9 cellular contexts compared by ENCODE assay signal in genomic region chr14:93086441-93087055, GRCh38. TPM values are rescaled to one million over a fixed set of nuclear protein-coding genes. Genes with fewer than 3 reads are reported as not detected.
DNase-seq lines count a peak whose midpoint lies in the region; TF ChIP-seq lines count a peak whose summit lies in the region.
"Had no signal": no experiment of that assay in that cellular context is flagged by ENCODE, and none has a peak within 500 bp of the region (broad histone marks: within the 10 kb centered on the region; RNA-seq: fewer than 3 reads in every experiment).

No MANE protein-coding gene starts in this region.

- H2BK5ac ChIP-seq in H9 (ENCODE audit: insufficient read length, low read length), result no peak overlapping the region

- H2BK15ac ChIP-seq in H9 (ENCODE audit: low read depth, low read length), result no peak overlapping the region

- H3K79me2 ChIP-seq in H9 (ENCODE audit: insufficient read depth, low read length), result peaks cover 18% of the 10 kb centered on the region

- H3K79me1 ChIP-seq in H9 (ENCODE audit: insufficient read depth, low read depth, low read length, poor library complexity, severe bottlenecking), result peaks cover 7% of the 10 kb centered on the region

- no peak overlapping the region for H3K18ac ChIP-seq in H9 (ENCODE audit: insufficient read length, low read depth, low read length)

- no peak overlapping the region for H3K27ac ChIP-seq in H9 (ENCODE audit: insufficient read length, low read depth, low read length)
- H3K27ac ChIP-seq: upper lobe of left lung had no signal

- no peak overlapping the region for H2BK12ac ChIP-seq in H9 (ENCODE audit: insufficient read length, low read depth, low read length)

- H3K27me3 ChIP-seq in H9 (ENCODE audit: insufficient read depth, low read length), result no peaks in the 10 kb centered on the region
- H3K27me3 ChIP-seq: upper lobe of left lung had no signal

- peaks cover 2 to 5% of the 10 kb centered on the region in 2 experiments; a peak in 3 of 5 replicates for H3K9me3 Mint-ChIP-seq in H9

- H2AFZ ChIP-seq in H9 (ENCODE audit: low read length), result no peak overlapping the region

- H3K4ac ChIP-seq in H9 (ENCODE audit: low read depth, low read length), result no peak overlapping the region

- no peak overlapping the region for H3T11ph ChIP-seq in H9 (ENCODE audit: low read length)

- H3K9me3 ChIP-seq in H9 (ENCODE audit: control insufficient read depth, low read depth, low read length), result no peaks in the 10 kb centered on the region
- H3K9me3 ChIP-seq: upper lobe of left lung had no signal

- no peak overlapping the region for H4K8ac ChIP-seq in H9 (replicated peaks; ENCODE audit: insufficient read length, low read depth, low read length)

- WGBS in H9 (ENCODE audit: extremely low coverage, insufficient read length, low lambda C conversion rate), result no CpG with 5 or more reads among the region's 8 CpGs

- H3K36me3 Mint-ChIP-seq in H9 (ENCODE audit: insufficient read depth in 1 of 3, low read depth in 3 of 3), result peaks cover 6 to 22% (median 18%) of the 10 kb centered on the region in 3 experiments

- H3K27me3 Mint-ChIP-seq in H9 (ENCODE audit: low read depth), result no peaks in the 10 kb centered on the region; the same call in 1 of the 2 replicates

- peak; percentile 45 for DNase-seq in GM13977 (ENCODE audit: low spot score)
- no peak for DNase-seq in H9
- peak; percentile 87 for DNase-seq in RPMI8226
- peak; percentile 35 for DNase-seq in kidney tubule cell (ENCODE audit: low spot score)
- DNase-seq in SKM-1 (lab: John Stamatoyannopoulos, UW; ENCODE audit: unreplicated experiment), result no peak
- DNase-seq in NCI-H1436 treated with DMSO at 0.1 percent for 48 hours (lab: John Stamatoyannopoulos, UW), result no peak
- no peak for DNase-seq in NCI-H2029 (lab: John Stamatoyannopoulos, UW)
- no peak for DNase-seq in GOT3 (lab: John Stamatoyannopoulos, UW)
- DNase-seq: upper lobe of left lung had no signal

- no peak for TF ChIP-seq CTCF in GM13977 (IDR thresholded peaks at IDR 0.05; ENCODE audit: extremely low read depth, insufficient read depth, missing control alignments)
- TF ChIP-seq CTCF in H9 (conservative IDR thresholded peaks at IDR 0.05), result no peak

- peak overlapping the region; percentile 77 to 97 (median 94); a peak in 6 of 7 replicates for H3K27ac Mint-ChIP-seq in H9

- no peak overlapping the region for H3K9ac ChIP-seq in H9 (ENCODE audit: extremely low read depth, insufficient read length, low read length)

- no peak overlapping the region for H4K91ac ChIP-seq in H9 (ENCODE audit: insufficient read length, low read depth, low read length)

- no peak overlapping the region for H2BK120ac ChIP-seq in H9 (ENCODE audit: low read depth, low read length, poor library complexity, severe bottlenecking)

- peaks cover 5% of the 10 kb centered on the region; the same call in 1 of the 2 replicates for H3K4me1 ChIP-seq in H9 (ENCODE audit: insufficient read depth, low read length)

- H4K20me1 ChIP-seq in H9 (ENCODE audit: control insufficient read depth, insufficient read depth, insufficient read length), result peaks cover 3% of the 10 kb centered on the region

- no peak overlapping the region for H2BK20ac ChIP-seq in H9 (ENCODE audit: low read depth, low read length, poor library complexity, severe bottlenecking)

- no peak overlapping the region for H4K5ac ChIP-seq in H9 (ENCODE audit: insufficient read length, low read depth, low read length)

- H2AK5ac ChIP-seq in H9 (ENCODE audit: insufficient read length, low read length), result no peak overlapping the region

- H3K14ac ChIP-seq in H9 (ENCODE audit: insufficient read depth, low read length), result peak overlapping the region; percentile 50; the same call in 1 of the 2 replicates

- in situ Hi-C loops in GM13977 (cut with MboI; ENCODE audit: low pct_unique_long_range_greater_than_20kb, low sequenced_read_pairs, unreplicated experiment), result no loop called here

- H3K4me1 Mint-ChIP-seq in H9, result peaks cover 45 to 54% of the 10 kb centered on the region in 2 experiments

- no peak overlapping the region; a peak in 1 of 5 replicates for H3K4me3 Mint-ChIP-seq in H9

- H3K56ac ChIP-seq in H9 (ENCODE audit: insufficient read length, low read depth, low read length), result no peak overlapping the region

- no peaks in the 10 kb centered on the region for H3K23me2 ChIP-seq in H9 (ENCODE audit: insufficient read length, low read depth, low read length, poor library complexity, severe bottlenecking)

- no peak overlapping the region for H3K4me2 ChIP-seq in H9 (ENCODE audit: insufficient read depth, insufficient read length, low read length)

- H3K23ac ChIP-seq in H9 (ENCODE audit: insufficient read length, low read depth, low read length), result no peak overlapping the region

RNA-seq across cellular contexts. Expression of gene ITPK1, which starts 29.2 kb away (rescaled TPM):
- 89.5 and 92.7 TPM in 2 replicates for total RNA-seq in H9 (2021)

Comparison
In these comparisons a context has a peak if more than half of its experiments do, and no peak if none do; other contexts are left out.
1. DNase-seq: peak in GM13977 (single experiment), RPMI8226 (single experiment) and kidney tubule cell (single experiment); none in H9 (single experiment), SKM-1 (single experiment), NCI-H1436 treated with DMSO at 0.1 percent for 48 hours (single experiment), NCI-H2029 (single experiment) and GOT3 (single experiment).